ENCODE assay signal across 19 cellular contexts in genomic region chr12:20420557-20420956, GRCh38. TPM values are rescaled to one million over a fixed set of nuclear protein-coding genes. Genes with fewer than 3 reads are reported as not detected.
DNase-seq lines count a peak whose midpoint lies in the region; ATAC-seq, FAIRE-seq and TF ChIP-seq lines count a peak whose summit lies in the region.
"Had no signal": no experiment of that assay in that cellular context is flagged by ENCODE, and none has a peak within 500 bp of the region (broad histone marks: within the 10 kb centered on the region; RNA-seq: fewer than 3 reads in every experiment).

No MANE protein-coding gene starts in this region.

- no peak for DNase-seq in WTC11 (ENCODE audit: low spot score)
- no peak for DNase-seq in left ventricle myocardium superior
- DNase-seq in small intestine = peak; percentile 79
- DNase-seq in AML-193 (lab: John Stamatoyannopoulos, UW) = no peak
- DNase-seq in activated CD8-positive, alpha-beta memory T cell treated with anti-CD3 and anti-CD28 coated beads, Interleukin-2, amount 50 U/mL, for 48 hours = no peak
- DNase-seq: CD8-positive, alpha-beta memory T cell; DND-41; GDM1; HFFc6; KBM-7; NCI-H1092; NCI-H1694; NCI-H345; NCI-H526 treated with DMSO at 0.1 percent for 48 hours; PC-3 had no signal

- ATAC-seq in WTC11 (no peak), left ventricle myocardium superior (peak; percentile 17), HG03571 (IDR thresholded peaks at IDR 0.05; ENCODE audit: unreplicated experiment) (no peak)
- ATAC-seq: PC-3 had no signal

- no peaks in the 10 kb centered on the region for H3K27me3 Mint-ChIP-seq in WTC11 (ENCODE audit: low read depth)
- H3K27me3 Mint-ChIP-seq: CD8-positive, alpha-beta memory T cell had no signal

- peak overlapping the region; percentile 58 for H3K27ac Mint-ChIP-seq in WTC11
- H3K27ac Mint-ChIP-seq: CD8-positive, alpha-beta memory T cell; HFFc6 had no signal

- peaks cover 25% of the 10 kb centered on the region for H3K4me1 Mint-ChIP-seq in WTC11

- H3K27ac ChIP-seq in muscle layer of duodenum (ENCODE audit: low read length) = peak overlapping the region; percentile 9
- H3K27ac ChIP-seq in small intestine (ENCODE audit: low read depth in 1 of 2, low read length in 1 of 2) = peak overlapping the region; percentile 37 to 60

- H3K9me3 Mint-ChIP-seq in WTC11 = no peaks in the 10 kb centered on the region
- H3K9me3 Mint-ChIP-seq: CD8-positive, alpha-beta memory T cell; HFFc6 had no signal

- POLR2A ChIA-PET in WTC11 (lab: Charles Lee) = no interaction called here

- H3K9me3 ChIP-seq in muscle layer of duodenum (ENCODE audit: control insufficient read depth in 1 of 2, low read length in 2 of 2) (no peaks in the 10 kb centered on the region), small intestine (ENCODE audit: control insufficient read depth, low read depth) (no peaks in the 10 kb centered on the region)

- no peak overlapping the region for H3K4me3 Mint-ChIP-seq in WTC11
- H3K4me3 Mint-ChIP-seq: CD8-positive, alpha-beta memory T cell; HFFc6 had no signal

- intact Hi-C loops in left ventricle myocardium superior (cut with micrococcal nuclease) = no loop called here

- 13 to 55% (median 38%) methylated on average over 6 of the region's 6 CpGs for WGBS in small intestine, 3 donors

- H3K4me3 ChIP-seq in muscle layer of duodenum (ENCODE audit: low read depth in 1 of 2, low read length in 2 of 2) (no peak overlapping the region), small intestine (ENCODE audit: low read depth in 1 of 2, low read length in 2 of 2) (no peak overlapping the region)

- no peaks in the 10 kb centered on the region for H3K36me3 ChIP-seq in muscle layer of duodenum (ENCODE audit: control insufficient read depth in 1 of 2, insufficient read depth in 2 of 2, low read length in 2 of 2)
- no peaks in the 10 kb centered on the region for H3K36me3 ChIP-seq in small intestine (ENCODE audit: control insufficient read depth in 2 of 2, insufficient read depth in 2 of 2, low read length in 2 of 2)

- FAIRE-seq in small intestine (lab: Jason Lieb, UNC) = no peak
- FAIRE-seq: H1 had no signal

- CTCF ChIA-PET in WTC11 (lab: Charles Lee) = no interaction called here

- H3K27me3 ChIP-seq in muscle layer of duodenum (ENCODE audit: low read depth, low read length) (no peaks in the 10 kb centered on the region), small intestine (ENCODE audit: control insufficient read depth in 2 of 2, insufficient read depth in 2 of 2, low read length in 2 of 2) (no peaks in the 10 kb centered on the region)

- H3K36me3 Mint-ChIP-seq in WTC11 = no peaks in the 10 kb centered on the region
- H3K36me3 Mint-ChIP-seq: CD8-positive, alpha-beta memory T cell had no signal

- H3K4me1 ChIP-seq in muscle layer of duodenum (ENCODE audit: control insufficient read depth in 1 of 2, insufficient read depth in 2 of 2, low read length in 2 of 2) = peaks cover 3 to 4% of the 10 kb centered on the region in 2 donors
- H3K4me1 ChIP-seq in small intestine (ENCODE audit: control insufficient read depth in 2 of 2, insufficient read depth in 1 of 2, low read depth in 1 of 2, low read length in 1 of 2) = no peaks in the 10 kb centered on the region

- TF ChIP-seq CTCF in WTC11 (IDR thresholded peaks at IDR 0.05) = no peak

TF ChIP-seq in WTC11, 78 proteins besides CTCF, POLR2A, EP300 and RAD21:
- TF ChIP-seq USF2 (CRISPR knock-in tag; IDR thresholded peaks at IDR 0.05) = no peak
TF ChIP-seq in WTC11: peak in this region for 0.

RNA-seq across cellular contexts. Expression of gene PDE3A, which starts 52.2 kb away (rescaled TPM):
- total RNA-seq in WTC11 (2021) (2.2 to 2.8 TPM (median 2.3 TPM) in 3 replicates), left ventricle myocardium superior (171 TPM)
- 1 to 10 TPM; 2.4 to 8.2 (median 4.9) TPM for polyA plus RNA-seq in small intestine
- total RNA-seq: MCF 10A had no signal
- polyA plus RNA-seq: CD8-positive, alpha-beta memory T cell had no signal

Comparison
In these comparisons a context has a peak if more than half of its experiments do, and no peak if none do; other contexts are left out.
1. RNA of gene PDE3A, which starts 52.2 kb away (total RNA-seq): 171 TPM in left ventricle myocardium superior (single experiment); 2.2 to 2.8 TPM in WTC11; every median in the first group is over 10 times any median in the second.